8 cellular contexts compared by ENCODE assay signal in the genomic region with DNA sequence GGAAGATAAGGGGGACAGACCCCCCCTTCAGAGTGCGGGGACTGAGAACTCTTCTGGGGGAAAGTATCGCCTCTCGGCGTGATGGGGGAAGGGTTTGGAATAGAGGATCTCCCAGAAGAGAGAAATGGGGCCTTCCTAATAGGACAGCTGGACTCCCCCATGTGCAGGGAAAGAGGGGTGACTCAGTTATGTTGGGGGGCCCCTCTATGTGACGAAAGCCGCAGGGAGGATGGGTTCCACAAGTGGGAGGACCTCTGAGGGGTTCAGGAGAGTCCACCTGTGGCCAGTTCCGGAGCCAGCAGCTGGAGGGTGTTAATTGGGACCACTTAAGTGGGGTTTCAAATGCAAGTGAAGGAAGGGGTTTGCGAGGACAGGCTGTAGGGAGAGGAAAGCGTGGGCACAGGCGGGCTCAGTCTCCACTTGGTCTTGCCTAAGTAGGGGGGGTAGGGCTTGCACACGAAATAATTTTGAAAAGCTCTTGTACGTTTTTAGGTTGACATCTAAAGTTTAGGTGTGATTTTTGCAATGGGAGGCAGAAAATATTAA. TPM values are rescaled to one million over a fixed set of nuclear protein-coding genes. Genes with fewer than 3 reads are reported as not detected.
A peak's percentile ranks its signal among the peaks of the same experiment; 100 is the strongest.
DNase-seq lines count a peak whose midpoint lies in the region; ATAC-seq and TF ChIP-seq lines count a peak whose summit lies in the region.

No MANE protein-coding gene starts in this region.

- no peaks in the 10 kb centered on the region for H3K27me3 ChIP-seq in naive thymus-derived CD4-positive, alpha-beta T cell (ENCODE audit: control insufficient read depth in 2 of 2, insufficient read depth in 2 of 2, low read length in 2 of 2)

- peak overlapping the region; percentile 65 to 91 (median 76) for H3K4me3 Mint-ChIP-seq in IgD-negative memory B cell
- peak overlapping the region; percentile 61 to 90 (median 74) for H3K4me3 Mint-ChIP-seq in naive thymus-derived CD4-positive, alpha-beta T cell

- TF ChIP-seq CTCF in GM12865 (IDR thresholded peaks at IDR 0.05; ENCODE audit: insufficient read depth, low read depth, low read length, missing control alignments) (no peak), cardiac fibroblast (IDR thresholded peaks at IDR 0.05; ENCODE audit: low read depth, low read length) (no peak)

- H3K9me3 Mint-ChIP-seq in IgD-negative memory B cell: no peaks in the 10 kb centered on the region
- peaks cover 0 to 4% (median 0%) of the 10 kb centered on the region in 11 donors for H3K9me3 Mint-ChIP-seq in naive thymus-derived CD4-positive, alpha-beta T cell

- H3K36me3 Mint-ChIP-seq in IgD-negative memory B cell: no peaks in the 10 kb centered on the region
- peaks cover 0 to 8% (median 4%) of the 10 kb centered on the region in 5 donors for H3K36me3 Mint-ChIP-seq in naive thymus-derived CD4-positive, alpha-beta T cell

- no peak for ATAC-seq in naive thymus-derived CD4-positive, alpha-beta T cell
- no peak for ATAC-seq in GM21717 (IDR thresholded peaks at IDR 0.05; ENCODE audit: unreplicated experiment)

- DNase-seq in GM12865 (ENCODE audit: low read depth): no peak
- peak in 1 of 2 donors; percentile 3 for DNase-seq in cardiac fibroblast (ENCODE audit: low read depth in 2 of 2)
- no peak for DNase-seq in naive thymus-derived CD4-positive, alpha-beta T cell
- DNase-seq in T-helper 9 cell: no peak
- DNase-seq in activated gamma-delta T cell treated with Interleukin-2 at 50 U/mL for 16 hours: no peak
- no peak for DNase-seq in NCI-H1105 (lab: John Stamatoyannopoulos, UW)

- peaks cover 0 to 13% of the 10 kb centered on the region in 2 donors for H3K4me1 ChIP-seq in naive thymus-derived CD4-positive, alpha-beta T cell (ENCODE audit: control insufficient read depth in 2 of 2, insufficient read depth in 2 of 2, low read length in 2 of 2)

- H3K4me1 Mint-ChIP-seq in IgD-negative memory B cell: peaks cover 0 to 13% (median 9%) of the 10 kb centered on the region in 3 donors
- H3K4me1 Mint-ChIP-seq in naive thymus-derived CD4-positive, alpha-beta T cell: peaks cover 5 to 39% (median 28%) of the 10 kb centered on the region in 7 donors

- CTCF ChIA-PET in naive thymus-derived CD4-positive, alpha-beta T cell (lab: Charles Lee): no interaction called here

- H3K4me3 ChIP-seq in GM12865 (ENCODE audit: low read depth, low read length) (peak overlapping the region; percentile 84), cardiac fibroblast (replicated peaks in 1 of 2; ENCODE audit: low read depth in 2 of 2, low read length in 2 of 2) (peak overlapping the region; percentile 54 to 61)
- H3K4me3 ChIP-seq in naive thymus-derived CD4-positive, alpha-beta T cell (ENCODE audit: low read length): peak overlapping the region; percentile 52

- H3K27ac ChIP-seq in naive thymus-derived CD4-positive, alpha-beta T cell (ENCODE audit: low read depth, low read length): peak overlapping the region; percentile 82

- POLR2A ChIA-PET in naive thymus-derived CD4-positive, alpha-beta T cell (lab: Charles Lee): interaction anchor here (0.8 to 5.9 kb wide), 6 partner anchors 13 to 291 kb away, joined by 3 to 50 read pairs (median 14); partner anchors contain the start of genes HDAC6 and WAS

- no peaks in the 10 kb centered on the region for H3K27me3 Mint-ChIP-seq in IgD-negative memory B cell
- H3K27me3 Mint-ChIP-seq in naive thymus-derived CD4-positive, alpha-beta T cell: no peaks in the 10 kb centered on the region

- H3K36me3 ChIP-seq in naive thymus-derived CD4-positive, alpha-beta T cell (ENCODE audit: control insufficient read depth in 2 of 3, insufficient read depth in 3 of 3, low read length in 3 of 3): peaks cover 0 to 34% (median 0%) of the 10 kb centered on the region in 3 experiments

- intact Hi-C loops in naive thymus-derived CD4-positive, alpha-beta T cell (cut with micrococcal nuclease): loop anchor here (2.0 to 10.0 kb wide), 4 partner anchors 20 to 222 kb away; partner anchors contain the start of genes FTSJ1 (in 1 of the 2), PQBP1 (in 1 of the 2), SLC38A5 (in 1 of the 2) and TIMM17B (in 1 of the 2)

- H3K27ac Mint-ChIP-seq in IgD-negative memory B cell: peak overlapping the region in 2 of 3 donors; percentile 31 to 80
- peak overlapping the region in 8 of 9 donors; percentile 43 to 91 (median 70) for H3K27ac Mint-ChIP-seq in naive thymus-derived CD4-positive, alpha-beta T cell

- H3K9me3 ChIP-seq in naive thymus-derived CD4-positive, alpha-beta T cell (ENCODE audit: control insufficient read depth in 2 of 3, low read length in 3 of 3): no peaks in the 10 kb centered on the region

RNA-seq across cellular contexts. Expression of gene SUV39H1, which starts 0.7 kb away (rescaled TPM):
- 8.6 TPM for polyA plus RNA-seq in IgD-negative memory B cell
- total RNA-seq in naive thymus-derived CD4-positive, alpha-beta T cell: 10 to 100 TPM in 1 of 5 experiments, 1 to 10 TPM in 4; 4.6 to 23.3 (median 8.6) TPM
- polyA plus RNA-seq in naive thymus-derived CD4-positive, alpha-beta T cell: 10 to 100 TPM; 10.1 to 13.6 TPM

RNA-seq across cellular contexts. Expression of gene WAS, which starts 13.7 kb away (rescaled TPM):
- polyA plus RNA-seq in IgD-negative memory B cell: 26.5 TPM
- 100 to 1,000 TPM in 4 of 5 experiments, 10 to 100 TPM in 1; 92.2 to 164 (median 105) TPM for total RNA-seq in naive thymus-derived CD4-positive, alpha-beta T cell
- polyA plus RNA-seq in naive thymus-derived CD4-positive, alpha-beta T cell: 10 to 100 TPM; 18.6 to 28.8 TPM
